Comparison of ENCODE assay signal across 1 cellular context in the genomic region with DNA sequence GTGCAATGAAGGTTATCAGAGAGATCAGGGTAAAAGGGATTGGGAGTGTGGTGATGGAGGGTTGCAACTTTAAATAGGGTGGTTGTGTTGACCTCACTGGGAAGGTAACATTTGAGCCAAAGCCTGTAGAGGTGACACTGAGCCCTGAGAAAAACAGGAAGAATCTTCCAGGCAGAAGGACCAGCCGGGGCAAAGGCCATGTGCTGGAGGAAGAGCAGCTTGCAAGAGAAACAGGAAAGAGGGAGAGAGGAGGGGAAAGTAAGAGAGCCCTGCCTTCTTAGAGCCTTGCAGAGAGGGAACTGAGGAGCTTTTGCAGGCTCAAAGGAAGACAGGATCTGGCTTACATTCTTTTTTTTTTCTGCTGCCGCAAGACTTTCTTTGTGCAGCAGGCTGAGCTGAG.
TF ChIP-seq lines count a peak whose summit lies in the region.

No MANE protein-coding gene starts in this region.

TF ChIP-seq in H1, 55 proteins besides CTCF, POLR2A, EP300 and RAD21:
- no peak for TF ChIP-seq USF2 (IDR thresholded peaks at IDR 0.05; ENCODE audit: low read length)
- no peak for TF ChIP-seq JUN (IDR thresholded peaks at IDR 0.05; ENCODE audit: low read depth, low read length)
- no peak for TF ChIP-seq TCF12 (IDR thresholded peaks at IDR 0.05; ENCODE audit: low read depth, low read length)
- no peak for TF ChIP-seq KDM4A (IDR thresholded peaks at IDR 0.05; ENCODE audit: low read depth, low read length, severe bottlenecking)
- TF ChIP-seq, protein P1, sequence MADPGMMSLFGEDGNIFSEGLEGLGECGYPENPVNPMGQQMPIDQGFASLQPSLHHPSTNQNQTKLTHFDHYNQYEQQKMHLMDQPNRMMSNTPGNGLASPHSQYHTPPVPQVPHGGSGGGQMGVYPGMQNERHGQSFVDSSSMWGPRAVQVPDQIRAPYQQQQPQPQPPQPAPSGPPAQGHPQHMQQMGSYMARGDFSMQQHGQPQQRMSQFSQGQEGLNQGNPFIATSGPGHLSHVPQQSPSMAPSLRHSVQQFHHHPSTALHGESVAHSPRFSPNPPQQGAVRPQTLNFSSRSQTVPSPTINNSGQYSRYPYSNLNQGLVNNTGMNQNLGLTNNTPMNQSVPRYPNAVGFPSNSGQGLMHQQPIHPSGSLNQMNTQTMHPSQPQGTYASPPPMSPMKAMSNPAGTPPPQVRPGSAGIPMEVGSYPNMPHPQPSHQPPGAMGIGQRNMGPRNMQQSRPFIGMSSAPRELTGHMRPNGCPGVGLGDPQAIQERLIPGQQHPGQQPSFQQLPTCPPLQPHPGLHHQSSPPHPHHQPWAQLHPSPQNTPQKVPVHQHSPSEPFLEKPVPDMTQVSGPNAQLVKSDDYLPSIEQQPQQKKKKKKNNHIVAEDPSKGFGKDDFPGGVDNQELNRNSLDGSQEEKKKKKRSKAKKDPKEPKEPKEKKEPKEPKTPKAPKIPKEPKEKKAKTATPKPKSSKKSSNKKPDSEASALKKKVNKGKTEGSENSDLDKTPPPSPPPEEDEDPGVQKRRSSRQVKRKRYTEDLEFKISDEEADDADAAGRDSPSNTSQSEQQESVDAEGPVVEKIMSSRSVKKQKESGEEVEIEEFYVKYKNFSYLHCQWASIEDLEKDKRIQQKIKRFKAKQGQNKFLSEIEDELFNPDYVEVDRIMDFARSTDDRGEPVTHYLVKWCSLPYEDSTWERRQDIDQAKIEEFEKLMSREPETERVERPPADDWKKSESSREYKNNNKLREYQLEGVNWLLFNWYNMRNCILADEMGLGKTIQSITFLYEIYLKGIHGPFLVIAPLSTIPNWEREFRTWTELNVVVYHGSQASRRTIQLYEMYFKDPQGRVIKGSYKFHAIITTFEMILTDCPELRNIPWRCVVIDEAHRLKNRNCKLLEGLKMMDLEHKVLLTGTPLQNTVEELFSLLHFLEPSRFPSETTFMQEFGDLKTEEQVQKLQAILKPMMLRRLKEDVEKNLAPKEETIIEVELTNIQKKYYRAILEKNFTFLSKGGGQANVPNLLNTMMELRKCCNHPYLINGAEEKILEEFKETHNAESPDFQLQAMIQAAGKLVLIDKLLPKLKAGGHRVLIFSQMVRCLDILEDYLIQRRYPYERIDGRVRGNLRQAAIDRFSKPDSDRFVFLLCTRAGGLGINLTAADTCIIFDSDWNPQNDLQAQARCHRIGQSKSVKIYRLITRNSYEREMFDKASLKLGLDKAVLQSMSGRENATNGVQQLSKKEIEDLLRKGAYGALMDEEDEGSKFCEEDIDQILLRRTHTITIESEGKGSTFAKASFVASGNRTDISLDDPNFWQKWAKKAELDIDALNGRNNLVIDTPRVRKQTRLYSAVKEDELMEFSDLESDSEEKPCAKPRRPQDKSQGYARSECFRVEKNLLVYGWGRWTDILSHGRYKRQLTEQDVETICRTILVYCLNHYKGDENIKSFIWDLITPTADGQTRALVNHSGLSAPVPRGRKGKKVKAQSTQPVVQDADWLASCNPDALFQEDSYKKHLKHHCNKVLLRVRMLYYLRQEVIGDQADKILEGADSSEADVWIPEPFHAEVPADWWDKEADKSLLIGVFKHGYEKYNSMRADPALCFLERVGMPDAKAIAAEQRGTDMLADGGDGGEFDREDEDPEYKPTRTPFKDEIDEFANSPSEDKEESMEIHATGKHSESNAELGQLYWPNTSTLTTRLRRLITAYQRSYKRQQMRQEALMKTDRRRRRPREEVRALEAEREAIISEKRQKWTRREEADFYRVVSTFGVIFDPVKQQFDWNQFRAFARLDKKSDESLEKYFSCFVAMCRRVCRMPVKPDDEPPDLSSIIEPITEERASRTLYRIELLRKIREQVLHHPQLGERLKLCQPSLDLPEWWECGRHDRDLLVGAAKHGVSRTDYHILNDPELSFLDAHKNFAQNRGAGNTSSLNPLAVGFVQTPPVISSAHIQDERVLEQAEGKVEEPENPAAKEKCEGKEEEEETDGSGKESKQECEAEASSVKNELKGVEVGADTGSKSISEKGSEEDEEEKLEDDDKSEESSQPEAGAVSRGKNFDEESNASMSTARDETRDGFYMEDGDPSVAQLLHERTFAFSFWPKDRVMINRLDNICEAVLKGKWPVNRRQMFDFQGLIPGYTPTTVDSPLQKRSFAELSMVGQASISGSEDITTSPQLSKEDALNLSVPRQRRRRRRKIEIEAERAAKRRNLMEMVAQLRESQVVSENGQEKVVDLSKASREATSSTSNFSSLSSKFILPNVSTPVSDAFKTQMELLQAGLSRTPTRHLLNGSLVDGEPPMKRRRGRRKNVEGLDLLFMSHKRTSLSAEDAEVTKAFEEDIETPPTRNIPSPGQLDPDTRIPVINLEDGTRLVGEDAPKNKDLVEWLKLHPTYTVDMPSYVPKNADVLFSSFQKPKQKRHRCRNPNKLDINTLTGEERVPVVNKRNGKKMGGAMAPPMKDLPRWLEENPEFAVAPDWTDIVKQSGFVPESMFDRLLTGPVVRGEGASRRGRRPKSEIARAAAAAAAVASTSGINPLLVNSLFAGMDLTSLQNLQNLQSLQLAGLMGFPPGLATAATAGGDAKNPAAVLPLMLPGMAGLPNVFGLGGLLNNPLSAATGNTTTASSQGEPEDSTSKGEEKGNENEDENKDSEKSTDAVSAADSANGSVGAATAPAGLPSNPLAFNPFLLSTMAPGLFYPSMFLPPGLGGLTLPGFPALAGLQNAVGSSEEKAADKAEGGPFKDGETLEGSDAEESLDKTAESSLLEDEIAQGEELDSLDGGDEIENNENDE (IDR thresholded peaks at IDR 0.05; ENCODE audit: insufficient replicate concordance, low read length), result no peak
- TF ChIP-seq SRF (IDR thresholded peaks at IDR 0.05; ENCODE audit: low read depth, low read length), result no peak
- TF ChIP-seq POU5F1 (IDR thresholded peaks at IDR 0.05; ENCODE audit: low read depth, low read length), result no peak
